1 cellular context compared by ENCODE assay signal in genomic region chr1:89519779-89520358, GRCh38.
A peak's percentile ranks its signal among the peaks of the same experiment; 100 is the strongest.
TF ChIP-seq lines count a peak whose summit lies in the region.

No MANE protein-coding gene starts in this region.

TF ChIP-seq in K562, 482 proteins besides CTCF, POLR2A, EP300 and RAD21 (continued from another document):
- TF ChIP-seq ZNF592 (IDR thresholded peaks at IDR 0.05): no peak
- TF ChIP-seq ATF3 (IDR thresholded peaks at IDR 0.05): no peak
- no peak for TF ChIP-seq ATF3 (CRISPR knock-in tag; conservative IDR thresholded peaks at IDR 0.05)
- no peak for TF ChIP-seq CEBPZ (IDR thresholded peaks at IDR 0.05; ENCODE audit: borderline replicate concordance, low read depth, low read length)
- TF ChIP-seq SP2 (IDR thresholded peaks at IDR 0.05; ENCODE audit: extremely low read depth, low read depth, low read length, poor library complexity, severe bottlenecking): no peak
- TF ChIP-seq DEAF1 (CRISPR knock-in tag; IDR thresholded peaks at IDR 0.05): peak; percentile 70; the same call in 1 of the 2 replicates
- TF ChIP-seq HEY1 (CRISPR knock-in tag; IDR thresholded peaks at IDR 0.05; ENCODE audit: borderline replicate concordance): no peak
- TF ChIP-seq KLF16 (IDR thresholded peaks at IDR 0.05): 0 out of 2 replicates have a peak, but pooled peaks have one; percentile 7
- no peak for TF ChIP-seq CBFA2T2 (conservative IDR thresholded peaks at IDR 0.05)
- TF ChIP-seq ERF (CRISPR knock-in tag; IDR thresholded peaks at IDR 0.05): no peak
- TF ChIP-seq ZNF695 (CRISPR knock-in tag; IDR thresholded peaks at IDR 0.05): no peak
TF ChIP-seq in K562: peak in this region for 4.
